8 cellular contexts compared by ENCODE assay signal in genomic region chr3:179562467-179563297, GRCh38.
A peak's percentile ranks its signal among the peaks of the same experiment; 100 is the strongest.
DNase-seq lines count a peak whose midpoint lies in the region; ATAC-seq lines count a peak whose summit lies in the region.

Gene ACTL6A, plus strand, starts transcription at chr3:179562926. Its CDS starts 167 bp downstream, at chr3:179563093.

- no peaks in the 10 kb centered on the region for H3K27me3 ChIP-seq in BLaER1 treated with 17β-estradiol and CSF1 and Interleukin-3, amounts not matched to agents 10 nM and 100 nM

- peaks cover 0 to 43% (median 39%) of the 10 kb centered on the region in 11 experiments; a peak in 17 of 22 replicates for H4K20me1 ChIP-seq in BLaER1 treated with 17β-estradiol and CSF1 and Interleukin-3, amounts not matched to agents 10 nM and 100 nM

- peak; percentile 98 for DNase-seq in NCI-H748 (lab: John Stamatoyannopoulos, UW; ENCODE audit: unreplicated experiment)
- DNase-seq in activated CD4-positive, alpha-beta T cell treated with anti-CD3 and anti-CD28 coated beads, Interleukin-2, amount 50 U/mL, for 1 hour: peak; percentile 98
- peak; percentile 100 for DNase-seq in dedifferentiated amniotic fluid mesenchymal stem cell (ENCODE audit: extremely low spot score)
- peak; percentile 100 for DNase-seq in left kidney (ENCODE audit: low read depth, low spot score)
- DNase-seq in stimulated activated CD4-positive, alpha-beta T cell treated with anti-CD3 and anti-CD28 coated beads, Interleukin-2, amount 100 ng/mL, for 24 hours: peak; percentile 99 to 100

- H3K9ac ChIP-seq in BLaER1 treated with 17β-estradiol and CSF1 and Interleukin-3, amounts not matched to agents 10 nM and 100 nM: peak within 1 kb of the TSS; percentile 79 to 96 (median 94)

- peak within 1 kb of the TSS; percentile 86 to 97 (median 95) for H3K4me2 ChIP-seq in BLaER1 treated with 17β-estradiol and CSF1 and Interleukin-3, amounts not matched to agents 10 nM and 100 nM

- no peaks in the 10 kb centered on the region for H3K9me3 ChIP-seq in BLaER1 treated with 17β-estradiol and CSF1 and Interleukin-3, amounts not matched to agents 10 nM and 100 nM (replicated peaks in 1 of 11)

- H3K27ac ChIP-seq in BLaER1 treated with 17β-estradiol and CSF1 and Interleukin-3, amounts not matched to agents 10 nM and 100 nM: peak within 1 kb of the TSS in 10 of 11 experiments; percentile 63 to 96 (median 93); a peak in 21 of 22 replicates

- H3K36me3 ChIP-seq in BLaER1 treated with 17β-estradiol and CSF1 and Interleukin-3, amounts not matched to agents 10 nM and 100 nM: no peaks in the 10 kb centered on the region

- ATAC-seq in GM19351 (IDR thresholded peaks at IDR 0.05; ENCODE audit: unreplicated experiment) (peak; percentile 89), HG03521 (IDR thresholded peaks at IDR 0.05; ENCODE audit: unreplicated experiment) (peak; percentile 93)

- H3K4me1 ChIP-seq in BLaER1 treated with 17β-estradiol and CSF1 and Interleukin-3, amounts not matched to agents 10 nM and 100 nM: peaks cover 19 to 32% (median 25%) of the 10 kb centered on the region in 10 experiments

- H3K4me3 ChIP-seq in BLaER1 treated with 17β-estradiol and CSF1 and Interleukin-3, amounts not matched to agents 10 nM and 100 nM: peak within 1 kb of the TSS; percentile 75 to 93 (median 88)

Comparison
In these comparisons a context has a peak if more than half of its experiments do, and no peak if none do; other contexts are left out.
1. Peak in every context shown above with its lines: DNase-seq, ATAC-seq, H3K4me3 ChIP-seq and H3K27ac ChIP-seq.